In genomic region chr5:1644810-1645571, GRCh38 we compare ENCODE assay signal across 8 cellular contexts.
DNase-seq lines count a peak whose midpoint lies in the region; ATAC-seq and TF ChIP-seq lines count a peak whose summit lies in the region.

No MANE protein-coding gene starts in this region.

- H3K27ac ChIP-seq in AG04450 (ENCODE audit: low read depth, low read length) (no peak overlapping the region), ectodermal cell (ENCODE audit: insufficient read depth, low read depth, low read length, poor library complexity, severe bottlenecking) (no peak overlapping the region)

- H3K4me1 ChIP-seq in ectodermal cell (ENCODE audit: control insufficient read depth, insufficient read depth, low read length) = peaks cover 3% of the 10 kb centered on the region

- peak; percentile 81 for TF ChIP-seq CTCF in AG04450 (IDR thresholded peaks at IDR 0.05; ENCODE audit: low read depth, low read length)

- H3K27me3 Mint-ChIP-seq in activated CD4-positive, alpha-beta memory T cell treated with anti-CD3 and anti-CD28 coated beads, Interleukin-2, amount 10 ng/mL, durations not matched to agents 7 days and 5 days = peaks cover 42% of the 10 kb centered on the region

- H3K9me3 Mint-ChIP-seq in activated CD4-positive, alpha-beta memory T cell treated with anti-CD3 and anti-CD28 coated beads, Interleukin-2, amount 10 ng/mL, durations not matched to agents 7 days and 5 days = no peaks in the 10 kb centered on the region

- H3K27me3 ChIP-seq in AG04450 (ENCODE audit: control insufficient read depth, insufficient read depth, low read length) = peaks cover 38% of the 10 kb centered on the region
- H3K27me3 ChIP-seq in ectodermal cell (ENCODE audit: control insufficient read depth, insufficient read depth, low read length, poor library complexity, severe bottlenecking) = peaks cover 32% of the 10 kb centered on the region

- no peak overlapping the region for H3K4me3 Mint-ChIP-seq in activated CD4-positive, alpha-beta memory T cell treated with anti-CD3 and anti-CD28 coated beads, Interleukin-2, amount 10 ng/mL, durations not matched to agents 7 days and 5 days

- no peak overlapping the region for H3K27ac Mint-ChIP-seq in activated CD4-positive, alpha-beta memory T cell treated with anti-CD3 and anti-CD28 coated beads, Interleukin-2, amount 10 ng/mL, durations not matched to agents 7 days and 5 days

- WGBS in ectodermal cell, 2 experiments = 7 to 8% methylated on average over 47 to 50 of the region's 52 CpGs

- DNase-seq in AG04450 (ENCODE audit: low read depth, low spot score) (peak; percentile 52), NCI-H748 treated with DMSO at 0.1 percent for 48 hours (lab: John Stamatoyannopoulos, UW) (peak; percentile 94), lung microvascular endothelial cell (ENCODE audit: low read depth in 2 of 2) (peak; percentile 91)
- peak; percentile 74 for DNase-seq in activated CD4-positive, alpha-beta memory T cell treated with anti-CD3 and anti-CD28 coated beads, Interleukin-2, amount 10 ng/mL, durations not matched to agents 7 days and 5 days
- peak; percentile 48 to 65 (median 57) for DNase-seq in stimulated activated CD4-positive, alpha-beta T cell treated with anti-CD3 and anti-CD28 coated beads, TNF-alpha, amount 100 ng/mL, for 4 hours (ENCODE audit: low read depth in 3 of 3)

- POLR2A ChIA-PET in AG04450 (lab: Yijun Ruan, JAX) = no interaction called here
- POLR2A ChIA-PET in activated CD4-positive, alpha-beta memory T cell treated with anti-CD3 and anti-CD28 coated beads, Interleukin-2, amount 10 ng/mL, durations not matched to agents 7 days and 5 days (lab: Charles Lee) = interaction anchor here (1.6 kb wide), 1 partner anchor 259 kb away, joined by 3 read pairs; no protein-coding TSS in a partner anchor

- H3K9me3 ChIP-seq in AG04450 (ENCODE audit: control insufficient read depth, insufficient read depth, low read length) (no peaks in the 10 kb centered on the region), ectodermal cell (ENCODE audit: control insufficient read depth, low read length) (no peaks in the 10 kb centered on the region)

- no peaks in the 10 kb centered on the region for H3K36me3 ChIP-seq in ectodermal cell (ENCODE audit: control insufficient read depth, insufficient read depth, low read length)

- H3K4me1 Mint-ChIP-seq in activated CD4-positive, alpha-beta memory T cell treated with anti-CD3 and anti-CD28 coated beads, Interleukin-2, amount 10 ng/mL, durations not matched to agents 7 days and 5 days = peaks cover 11% of the 10 kb centered on the region

- CTCF ChIA-PET in AG04450 (lab: Charles Lee) = interaction anchor here (0.5 to 3.0 kb wide), 33 partner anchors 10 to 732 kb away, joined by 3 to 23 read pairs (median 4); partner anchors contain the start of gene CLPTM1L
- CTCF ChIA-PET in activated CD4-positive, alpha-beta memory T cell treated with anti-CD3 and anti-CD28 coated beads, Interleukin-2, amount 10 ng/mL, durations not matched to agents 7 days and 5 days (lab: Charles Lee) = interaction anchor here (0.8 to 3.3 kb wide), 27 partner anchors 8 to 493 kb away, joined by 3 to 24 read pairs (median 4); no protein-coding TSS in a partner anchor

- no peak overlapping the region for H3K4me3 ChIP-seq in AG04450 (ENCODE audit: low read depth, low read length)
- peak overlapping the region; percentile 32 for H3K4me3 ChIP-seq in ectodermal cell (ENCODE audit: insufficient read depth, low read depth, low read length)

- H3K36me3 Mint-ChIP-seq in activated CD4-positive, alpha-beta memory T cell treated with anti-CD3 and anti-CD28 coated beads, Interleukin-2, amount 10 ng/mL, durations not matched to agents 7 days and 5 days (ENCODE audit: low read depth) = no peaks in the 10 kb centered on the region

- ATAC-seq in GM18873 (IDR thresholded peaks at IDR 0.05; ENCODE audit: low FRiP score, unreplicated experiment) (peak; percentile 65), HG03432 (IDR thresholded peaks at IDR 0.05; ENCODE audit: unreplicated experiment) (peak; percentile 83)
